Comparison of ENCODE assay signal across 9 cellular contexts in genomic region chr17:78724544-78724943, GRCh38. TPM values are rescaled to one million over a fixed set of nuclear protein-coding genes. Genes with fewer than 3 reads are reported as not detected.
A peak's percentile ranks its signal among the peaks of the same experiment; 100 is the strongest.
DNase-seq lines count a peak whose midpoint lies in the region; TF ChIP-seq lines count a peak whose summit lies in the region.
"Had no signal": no experiment of that assay in that cellular context is flagged by ENCODE, and none has a peak within 500 bp of the region (broad histone marks: within the 10 kb centered on the region; RNA-seq: fewer than 3 reads in every experiment).

No MANE protein-coding gene starts in this region.

- H3K27me3 Mint-ChIP-seq in activated naive CD8-positive, alpha-beta T cell: no peaks in the 10 kb centered on the region
- H3K27me3 Mint-ChIP-seq in immature natural killer cell (ENCODE audit: low read depth in 3 of 3) (peaks cover 0 to 26% (median 6%) of the 10 kb centered on the region in 3 donors), glutamatergic neuron (ENCODE audit: unreplicated experiment) (peaks cover 2% of the 10 kb centered on the region)

- H3K27ac Mint-ChIP-seq in activated naive CD8-positive, alpha-beta T cell: peak overlapping the region; percentile 85
- H3K27ac Mint-ChIP-seq in immature natural killer cell: peak overlapping the region; percentile 76 to 95 (median 89)
- H3K27ac Mint-ChIP-seq in glutamatergic neuron (ENCODE audit: unreplicated experiment): no peak overlapping the region

- H3K4me1 ChIP-seq in skeletal muscle tissue (ENCODE audit: control insufficient read depth in 3 of 3, insufficient read depth in 3 of 3, low read length in 3 of 3) (peaks cover 54 to 69% (median 63%) of the 10 kb centered on the region in 3 donors), smooth muscle cell (ENCODE audit: low read depth) (peaks cover 32% of the 10 kb centered on the region)

- H4K20me1 ChIP-seq in smooth muscle cell (ENCODE audit: low read depth): peaks cover 98% of the 10 kb centered on the region

- H3K4me2 ChIP-seq in smooth muscle cell: no peak overlapping the region

- no peaks in the 10 kb centered on the region for H3F3A ChIP-seq in smooth muscle cell (ENCODE audit: low read depth)

- H3K4me3 ChIP-seq in skeletal muscle tissue (ENCODE audit: low read length in 3 of 3): peak overlapping the region in 1 of 3 donors; percentile 52
- H3K4me3 ChIP-seq in smooth muscle cell: no peak overlapping the region

- WGBS in smooth muscle cell (ENCODE audit: low lambda C conversion rate): 29% methylated on average over 5 of the region's 5 CpGs

- H3K36me3 ChIP-seq in skeletal muscle tissue (ENCODE audit: control insufficient read depth in 3 of 3, insufficient read depth in 3 of 3, low read length in 3 of 3) (peaks cover 0 to 2% (median 0%) of the 10 kb centered on the region in 3 donors), smooth muscle cell (ENCODE audit: low read depth) (no peaks in the 10 kb centered on the region)

- no peaks in the 10 kb centered on the region for H3K36me3 Mint-ChIP-seq in activated naive CD8-positive, alpha-beta T cell
- H3K36me3 Mint-ChIP-seq in immature natural killer cell: peaks cover 0 to 3% (median 0%) of the 10 kb centered on the region in 3 donors
- H3K36me3 Mint-ChIP-seq in glutamatergic neuron (ENCODE audit: unreplicated experiment): no peaks in the 10 kb centered on the region

- TF ChIP-seq CTCF in smooth muscle cell (IDR thresholded peaks at IDR 0.05; ENCODE audit: borderline replicate concordance, insufficient read depth, poor library complexity, severe bottlenecking) (no peak), glutamatergic neuron (IDR thresholded peaks at IDR 0.05; ENCODE audit: partially characterized antibody, unreplicated experiment) (no peak)

- H3K4me3 Mint-ChIP-seq in activated naive CD8-positive, alpha-beta T cell: peak overlapping the region; percentile 75
- H3K4me3 Mint-ChIP-seq in immature natural killer cell: peak overlapping the region; percentile 70 to 83 (median 76)
- H3K4me3 Mint-ChIP-seq in glutamatergic neuron (ENCODE audit: unreplicated experiment): no peak overlapping the region

- peak overlapping the region in 2 of 3 donors; percentile 56 to 84 for H3K9ac ChIP-seq in skeletal muscle tissue (ENCODE audit: low read depth in 1 of 3, low read length in 3 of 3)
- H3K9ac ChIP-seq in smooth muscle cell (ENCODE audit: low read depth): no peak overlapping the region

- DNase-seq in NCI-H510A treated with DMSO at 0.1 percent for 48 hours (lab: John Stamatoyannopoulos, UW): peak; percentile 24
- no peak for DNase-seq in NCI-H510A (lab: John Stamatoyannopoulos, UW)
- DNase-seq in immature natural killer cell: no peak
- no peak for DNase-seq in smooth muscle cell (lab: John Stamatoyannopoulos, UW; ENCODE audit: unreplicated experiment)
- DNase-seq in SIG-M5 (lab: John Stamatoyannopoulos, UW): no peak
- DNase-seq in glutamatergic neuron: no peak
- DNase-seq: NCI-H1436 treated with DMSO at 0.1 percent for 48 hours had no signal

- H3K79me2 ChIP-seq in smooth muscle cell (ENCODE audit: low read depth): peaks cover 75% of the 10 kb centered on the region

- peak overlapping the region; percentile 5 for H3K27ac ChIP-seq in skeletal muscle tissue (ENCODE audit: low read depth, low read length)
- no peak overlapping the region for H3K27ac ChIP-seq in smooth muscle cell (ENCODE audit: low read depth)

- peaks cover 91% of the 10 kb centered on the region for H3K4me1 Mint-ChIP-seq in activated naive CD8-positive, alpha-beta T cell (ENCODE audit: low read depth)
- H3K4me1 Mint-ChIP-seq in immature natural killer cell: peaks cover 94 to 99% of the 10 kb centered on the region in 2 donors
- H3K4me1 Mint-ChIP-seq in glutamatergic neuron (ENCODE audit: low read depth, unreplicated experiment): peaks cover 32% of the 10 kb centered on the region

- H3K9me3 ChIP-seq in skeletal muscle tissue (ENCODE audit: control insufficient read depth in 3 of 3, low read length in 3 of 3): no peaks in the 10 kb centered on the region
- H3K9me3 ChIP-seq in smooth muscle cell (replicated peaks; ENCODE audit: low read depth): no peaks in the 10 kb centered on the region

- H3K27me3 ChIP-seq in skeletal muscle tissue (ENCODE audit: control insufficient read depth in 3 of 3, insufficient read depth in 3 of 3, low read length in 3 of 3) (no peaks in the 10 kb centered on the region), smooth muscle cell (ENCODE audit: low read depth) (no peaks in the 10 kb centered on the region)

- no peaks in the 10 kb centered on the region for H3K9me3 Mint-ChIP-seq in activated naive CD8-positive, alpha-beta T cell (ENCODE audit: low read depth)
- H3K9me3 Mint-ChIP-seq in immature natural killer cell (no peaks in the 10 kb centered on the region), glutamatergic neuron (ENCODE audit: unreplicated experiment) (no peaks in the 10 kb centered on the region)

- no peak overlapping the region for H2AFZ ChIP-seq in smooth muscle cell (ENCODE audit: low read depth)

RNA-seq across cellular contexts. Expression of gene CYTH1, which starts 57.5 kb away (rescaled TPM):
- 100 to 1,000 TPM; 176 to 336 (median 233) TPM for polyA plus RNA-seq in immature natural killer cell
- total RNA-seq in skeletal muscle tissue: 17.7 TPM
- 17.4 and 19.3 TPM in 2 replicates for total RNA-seq in smooth muscle cell
- polyA plus RNA-seq in smooth muscle cell: 14.1 and 26.9 TPM in 2 replicates
- total RNA-seq in glutamatergic neuron (ENCODE audit: unreplicated experiment): 57.2 TPM
